In genomic region chr17:62675701-62676100, GRCh38 we compare ENCODE assay signal across 24 cellular contexts.
"Had no signal": no experiment of that assay in that cellular context is flagged by ENCODE, and none has a peak within 500 bp of the region (broad histone marks: within the 10 kb centered on the region; RNA-seq: fewer than 3 reads in every experiment).

No MANE protein-coding gene starts in this region.

- H3K9me3 Mint-ChIP-seq: activated B cell treated with CpG ODN at 0.5 μM for 24 hours; activated CD4-positive, alpha-beta T cell treated with anti-CD3 and anti-CD28 coated beads, Interleukin-2, amount 10 ng/mL, durations not matched to agents 24 days and 14 days; activated naive CD4-positive, alpha-beta T cell treated with anti-CD3 and anti-CD28 coated beads, Interleukin-2, amount 50 U/mL, for 72 hours; activated naive CD8-positive, alpha-beta T cell treated with anti-CD3 and anti-CD28 coated beads, Interleukin-2, amount 50 U/mL, for 24 hours; activated T-cell treated with anti-CD3 and anti-CD28 coated beads, Interleukin-2, amount 50 U/mL, for 4 hours; brain; IgD-negative memory B cell had no signal

- H3K36me3 Mint-ChIP-seq: activated naive CD4-positive, alpha-beta T cell treated with anti-CD3 and anti-CD28 coated beads, Interleukin-2, amount 50 U/mL, for 72 hours; brain; IgD-negative memory B cell had no signal

- H3K4me1 ChIP-seq: SJCRH30 had no signal

- H3K4me2 ChIP-seq: PC-9 had no signal

- ATAC-seq: activated naive CD4-positive, alpha-beta T cell treated with anti-CD3 and anti-CD28 coated beads, Interleukin-2, amount 50 U/mL, for 72 hours; activated naive CD8-positive, alpha-beta T cell treated with anti-CD3 and anti-CD28 coated beads, Interleukin-2, amount 50 U/mL, for 24 hours; activated T-cell treated with anti-CD3 and anti-CD28 coated beads, Interleukin-2, amount 50 U/mL, for 4 hours had no signal

- H3K4me3 Mint-ChIP-seq: activated B cell treated with CpG ODN at 0.5 μM for 24 hours; activated CD4-positive, alpha-beta T cell treated with anti-CD3 and anti-CD28 coated beads, Interleukin-2, amount 10 ng/mL, durations not matched to agents 24 days and 14 days; activated naive CD8-positive, alpha-beta T cell treated with anti-CD3 and anti-CD28 coated beads, Interleukin-2, amount 50 U/mL, for 24 hours; activated T-cell treated with anti-CD3 and anti-CD28 coated beads, Interleukin-2, amount 50 U/mL, for 4 hours; brain; IgD-negative memory B cell had no signal

- H2AFZ ChIP-seq: PC-9 had no signal

- H3K27me3 Mint-ChIP-seq: activated B cell treated with CpG ODN at 0.5 μM for 24 hours; activated CD4-positive, alpha-beta T cell treated with anti-CD3 and anti-CD28 coated beads, Interleukin-2, amount 10 ng/mL, durations not matched to agents 24 days and 14 days; activated naive CD8-positive, alpha-beta T cell treated with anti-CD3 and anti-CD28 coated beads, Interleukin-2, amount 50 U/mL, for 24 hours; brain; IgD-negative memory B cell had no signal

- H3K27me3 ChIP-seq: SJCRH30 had no signal

- H3K4me1 Mint-ChIP-seq: activated B cell treated with CpG ODN at 0.5 μM for 24 hours; activated CD4-positive, alpha-beta T cell treated with anti-CD3 and anti-CD28 coated beads, Interleukin-2, amount 10 ng/mL, durations not matched to agents 24 days and 14 days; activated naive CD8-positive, alpha-beta T cell treated with anti-CD3 and anti-CD28 coated beads, Interleukin-2, amount 50 U/mL, for 24 hours had no signal

- H3K27ac ChIP-seq: PC-9, SJCRH30 had no signal

- H3K27ac Mint-ChIP-seq: activated B cell treated with CpG ODN at 0.5 μM for 24 hours; activated CD4-positive, alpha-beta T cell treated with anti-CD3 and anti-CD28 coated beads, Interleukin-2, amount 10 ng/mL, durations not matched to agents 24 days and 14 days; activated naive CD8-positive, alpha-beta T cell treated with anti-CD3 and anti-CD28 coated beads, Interleukin-2, amount 50 U/mL, for 24 hours; IgD-negative memory B cell had no signal

- H3K9me3 ChIP-seq: SJCRH30 had no signal

- H3K4me3 ChIP-seq: PC-9, SJCRH30 had no signal

- FAIRE-seq: astrocyte, TTC549 had no signal

- DNase-seq: activated B cell treated with CpG ODN at 0.5 μM for 24 hours; activated CD4-positive, alpha-beta T cell treated with anti-CD3 and anti-CD28 coated beads for 1 hour; activated CD4-positive, alpha-beta T cell treated with anti-CD3 and anti-CD28 coated beads, Interleukin-2, amount 10 ng/mL, durations not matched to agents 24 days and 14 days; activated CD4-positive, alpha-beta T cell treated with anti-CD3 and anti-CD28 coated beads, Interleukin-2, amount 50 U/mL, for 48 hours; activated CD8-positive, alpha-beta memory T cell treated with anti-CD3 and anti-CD28 coated beads for 24 hours; activated naive CD4-positive, alpha-beta T cell treated with Interleukin-2 at 50 U/mL for 16 hours; activated naive CD8-positive, alpha-beta T cell treated with anti-CD3 and anti-CD28 coated beads, Interleukin-2, amount 50 U/mL, for 24 hours; activated T-cell treated with anti-CD3 and anti-CD28 coated beads, Interleukin-2, amount 50 U/mL, for 4 hours; amniotic stem cell; KG1; NCI-H1048; NCI-H146; NCI-H187 treated with DMSO at 0.1 percent for 48 hours; NCI-H2081 treated with DMSO at 0.1 percent for 48 hours; NCI-H524; PC-9; SJCRH30; T-helper 2 cell; T1000 had no signal
